In genomic region chr20:54290636-54291035, GRCh38 we compare ENCODE assay signal across 2 cellular contexts.
TF ChIP-seq lines count a peak whose summit lies in the region.

No MANE protein-coding gene starts in this region.

TF ChIP-seq in GM23338, 12 proteins besides CTCF, POLR2A, EP300 and RAD21 (continued from another document):
- TF ChIP-seq ZNF114 (CRISPR knock-in tag; IDR thresholded peaks at IDR 0.05) (no peak), REST (IDR thresholded peaks at IDR 0.05; ENCODE audit: unreplicated experiment) (no peak), STAT1 (IDR thresholded peaks at IDR 0.05; ENCODE audit: unreplicated experiment) (no peak), CREB1 (CRISPR knock-in tag; IDR thresholded peaks at IDR 0.05; ENCODE audit: low read depth) (no peak), ETS1 (IDR thresholded peaks at IDR 0.05) (no peak), EZH2phosphoT487 (IDR thresholded peaks at IDR 0.05; ENCODE audit: unreplicated experiment) (no peak), POLR2AphosphoS5 (IDR thresholded peaks at IDR 0.05; ENCODE audit: low read depth) (no peak), ZNF462 (CRISPR knock-in tag; IDR thresholded peaks at IDR 0.05) (no peak)

TF ChIP-seq in H1, 55 proteins besides CTCF, POLR2A, EP300 and RAD21 (continued from another document):
- TF ChIP-seq POU5F1 (IDR thresholded peaks at IDR 0.05; ENCODE audit: low read depth, low read length): no peak
